ENCODE assay signal across 24 cellular contexts in genomic region chr1:53319296-53320101, GRCh38. TPM values are rescaled to one million over a fixed set of nuclear protein-coding genes. Genes with fewer than 3 reads are reported as not detected.
DNase-seq lines count a peak whose midpoint lies in the region; ATAC-seq and TF ChIP-seq lines count a peak whose summit lies in the region.
"Had no signal": no experiment of that assay in that cellular context is flagged by ENCODE, and none has a peak within 500 bp of the region (broad histone marks: within the 10 kb centered on the region; RNA-seq: fewer than 3 reads in every experiment).

No MANE protein-coding gene starts in this region.

- H2BK120ac ChIP-seq in mesendoderm (ENCODE audit: low read depth, low read length) = no peak overlapping the region

- in situ Hi-C loops in G401 (cut with HindIII; ENCODE audit: low sequenced_read_pairs) = no loop called here

- H3K36me3 Mint-ChIP-seq in activated naive CD8-positive, alpha-beta T cell treated with anti-CD3 and anti-CD28 coated beads, Interleukin-2, amount 50 U/mL, for 24 hours (ENCODE audit: low read depth) = peaks cover 46% of the 10 kb centered on the region
- H3K36me3 Mint-ChIP-seq: naive B cell had no signal

- intact Hi-C loops in lower lobe of right lung (cut with DNase I) = no loop called here
- intact Hi-C loops in right lobe of liver (cut with DNase I) = no loop called here

- H3K4me2 ChIP-seq in BLaER1 treated with 17β-estradiol and CSF1 and Interleukin-3, amounts not matched to agents 10 nM and 100 nM = peak overlapping the region; percentile 3 to 99 (median 97); a peak in 19 of 22 replicates
- no peak overlapping the region for H3K4me2 ChIP-seq in mesendoderm (ENCODE audit: low read length)

- peaks cover 85 to 100% (median 100%) of the 10 kb centered on the region in 10 experiments for H3K4me1 ChIP-seq in BLaER1 treated with 17β-estradiol and CSF1 and Interleukin-3, amounts not matched to agents 10 nM and 100 nM
- H3K4me1 ChIP-seq in lower lobe of right lung (peaks cover 6% of the 10 kb centered on the region), right lobe of liver (no peaks in the 10 kb centered on the region), mesendoderm (ENCODE audit: control insufficient read depth, low read depth, low read length) (peaks cover 11% of the 10 kb centered on the region)
- H3K4me1 ChIP-seq: foreskin keratinocyte, parathyroid adenoma had no signal

- H3K9ac ChIP-seq in BLaER1 treated with 17β-estradiol and CSF1 and Interleukin-3, amounts not matched to agents 10 nM and 100 nM = peak overlapping the region in 6 of 11 experiments; percentile 4 to 54 (median 22); a peak in 5 of 22 replicates
- H3K9ac ChIP-seq in mesendoderm (ENCODE audit: low read length) = no peak overlapping the region
- H3K9ac ChIP-seq: parathyroid adenoma had no signal

- H3K4me3 ChIP-seq in BLaER1 treated with 17β-estradiol and CSF1 and Interleukin-3, amounts not matched to agents 10 nM and 100 nM = no peak overlapping the region
- H3K4me3 ChIP-seq in lower lobe of right lung (no peak overlapping the region), right lobe of liver (no peak overlapping the region), mesendoderm (ENCODE audit: low read length) (no peak overlapping the region)
- H3K4me3 ChIP-seq: MG63, tibial artery had no signal

- H4K5ac ChIP-seq in mesendoderm (ENCODE audit: low read length) = no peak overlapping the region

- no peaks in the 10 kb centered on the region for H3K9me3 Mint-ChIP-seq in activated naive CD8-positive, alpha-beta T cell treated with anti-CD3 and anti-CD28 coated beads, Interleukin-2, amount 50 U/mL, for 24 hours
- H3K9me3 Mint-ChIP-seq: CD4-positive, alpha-beta T cell; IgD-negative memory B cell; naive B cell; stimulated activated naive B cell treated with anti-CD40 and anti-IgM and Interleukin-4, amounts not matched to agents 10 μg/mL and 1 μg/mL and 100 μg/mL, for 72 hours had no signal

- DNase-seq in G401 (ENCODE audit: low spot score) (peak; percentile 47), NCI-H69 (lab: John Stamatoyannopoulos, UW) (peak; percentile 85), lower lobe of right lung (peak; percentile 24), T-helper 9 cell (no peak), right lobe of liver (no peak), mesendoderm (no peak)
- DNase-seq in activated naive CD8-positive, alpha-beta T cell treated with anti-CD3 and anti-CD28 coated beads, Interleukin-2, amount 50 U/mL, for 24 hours = no peak
- DNase-seq: activated naive CD4-positive, alpha-beta T cell treated with anti-CD3 and anti-CD28 coated beads, Interleukin-2, amount 50 U/mL, for 16 hours; activated T-cell treated with anti-CD3 and anti-CD28 coated beads, Interleukin-2, amount 50 U/mL, for 48 hours; CD4-positive, alpha-beta T cell; central memory CD4-positive, alpha-beta T cell; DND-41; foreskin keratinocyte; GOT3; hippocampal formation; mammary epithelial cell; MG63; naive B cell; NCI-H1930; stimulated activated naive B cell treated with anti-CD40 and anti-IgM and Interleukin-4, amounts not matched to agents 10 μg/mL and 1 μg/mL and 100 μg/mL, for 72 hours; tibial artery had no signal

- no peak overlapping the region for H2AK5ac ChIP-seq in mesendoderm (ENCODE audit: low read length)

- peaks cover 60% of the 10 kb centered on the region for H3K79me2 ChIP-seq in mesendoderm (ENCODE audit: control insufficient read depth, insufficient read depth, low read length)
- H3K79me2 ChIP-seq: parathyroid adenoma had no signal

- H3K36me3 ChIP-seq in BLaER1 treated with 17β-estradiol and CSF1 and Interleukin-3, amounts not matched to agents 10 nM and 100 nM = peaks cover 0 to 78% (median 59%) of the 10 kb centered on the region in 11 experiments; a peak in 18 of 22 replicates
- H3K36me3 ChIP-seq in lower lobe of right lung = no peaks in the 10 kb centered on the region
- H3K36me3 ChIP-seq in right lobe of liver = no peaks in the 10 kb centered on the region
- H3K36me3 ChIP-seq in mesendoderm (ENCODE audit: control insufficient read depth, insufficient read depth, low read length) = peaks cover 34% of the 10 kb centered on the region
- H3K36me3 ChIP-seq: tibial artery had no signal

- H3K79me1 ChIP-seq in mesendoderm (ENCODE audit: low read length) = peaks cover 60% of the 10 kb centered on the region

- H3K4me3 Mint-ChIP-seq in activated naive CD8-positive, alpha-beta T cell treated with anti-CD3 and anti-CD28 coated beads, Interleukin-2, amount 50 U/mL, for 24 hours = no peak overlapping the region
- H3K4me3 Mint-ChIP-seq: CD4-positive, alpha-beta T cell; IgD-negative memory B cell; naive B cell; stimulated activated naive B cell treated with anti-CD40 and anti-IgM and Interleukin-4, amounts not matched to agents 10 μg/mL and 1 μg/mL and 100 μg/mL, for 72 hours had no signal

- no peaks in the 10 kb centered on the region for H3K9me3 ChIP-seq in BLaER1 treated with 17β-estradiol and CSF1 and Interleukin-3, amounts not matched to agents 10 nM and 100 nM (replicated peaks in 1 of 11)
- H3K9me3 ChIP-seq in lower lobe of right lung (no peaks in the 10 kb centered on the region), right lobe of liver (no peaks in the 10 kb centered on the region)
- H3K9me3 ChIP-seq: MG63, tibial artery had no signal

- no peak overlapping the region for H2BK5ac ChIP-seq in mesendoderm (ENCODE audit: low read length)

- no peaks in the 10 kb centered on the region for H3K27me3 ChIP-seq in BLaER1 treated with 17β-estradiol and CSF1 and Interleukin-3, amounts not matched to agents 10 nM and 100 nM
- H3K27me3 ChIP-seq in lower lobe of right lung (ENCODE audit: low read depth) (no peaks in the 10 kb centered on the region), right lobe of liver (no peaks in the 10 kb centered on the region), mesendoderm (ENCODE audit: insufficient read depth, low read length, poor library complexity) (no peaks in the 10 kb centered on the region)
- H3K27me3 ChIP-seq: foreskin keratinocyte, MG63, tibial artery had no signal

- TF ChIP-seq POLR2A in right lobe of liver (IDR thresholded peaks at IDR 0.05) = no peak

- H3K4me1 Mint-ChIP-seq in activated naive CD8-positive, alpha-beta T cell treated with anti-CD3 and anti-CD28 coated beads, Interleukin-2, amount 50 U/mL, for 24 hours = peaks cover 10% of the 10 kb centered on the region

- H3K27ac ChIP-seq in BLaER1 treated with 17β-estradiol and CSF1 and Interleukin-3, amounts not matched to agents 10 nM and 100 nM = peak overlapping the region in 2 of 11 experiments; percentile 5; a peak in 2 of 22 replicates
- H3K27ac ChIP-seq in lower lobe of right lung = no peak overlapping the region
- H3K27ac ChIP-seq in right lobe of liver = no peak overlapping the region
- H3K27ac ChIP-seq in mesendoderm (ENCODE audit: low read depth, low read length) = no peak overlapping the region
- H3K27ac ChIP-seq: foreskin keratinocyte, parathyroid adenoma, tibial artery had no signal

- H4K20me1 ChIP-seq in BLaER1 treated with 17β-estradiol and CSF1 and Interleukin-3, amounts not matched to agents 10 nM and 100 nM = peaks cover 0 to 100% (median 97%) of the 10 kb centered on the region in 11 experiments; a peak in 18 of 22 replicates

- ATAC-seq in lower lobe of right lung (no peak), right lobe of liver (no peak)
- ATAC-seq in activated naive CD8-positive, alpha-beta T cell treated with anti-CD3 and anti-CD28 coated beads, Interleukin-2, amount 50 U/mL, for 24 hours = no peak
- ATAC-seq: foreskin keratinocyte; stimulated activated naive B cell treated with anti-CD40 and anti-IgM and Interleukin-4, amounts not matched to agents 10 μg/mL and 1 μg/mL and 100 μg/mL, for 72 hours had no signal

- no peak overlapping the region for H3K23ac ChIP-seq in mesendoderm (ENCODE audit: low read length)

- TF ChIP-seq CTCF in lower lobe of right lung (IDR thresholded peaks at IDR 0.05) (no peak), right lobe of liver (IDR thresholded peaks at IDR 0.05) (no peak)

- H4K8ac ChIP-seq in mesendoderm (ENCODE audit: low read depth, low read length) = no peak overlapping the region

- H2BK15ac ChIP-seq in mesendoderm (replicated peaks; ENCODE audit: low read depth) = no peak overlapping the region

- 40% methylated on average over 1 of the region's 20 CpGs for WGBS in right lobe of liver (ENCODE audit: insufficient coverage, low coverage, low lambda C conversion rate, missing lambda C conversion rate)
- WGBS in mesendoderm (ENCODE audit: extremely low coverage, insufficient coverage, low lambda C conversion rate) = no CpG with 5 or more reads among the region's 20 CpGs

- H3K4ac ChIP-seq in mesendoderm (ENCODE audit: low read depth, low read length) = no peak overlapping the region

- no peaks in the 10 kb centered on the region for H3K27me3 Mint-ChIP-seq in activated naive CD8-positive, alpha-beta T cell treated with anti-CD3 and anti-CD28 coated beads, Interleukin-2, amount 50 U/mL, for 24 hours
- H3K27me3 Mint-ChIP-seq: CD4-positive, alpha-beta T cell; IgD-negative memory B cell; stimulated activated naive B cell treated with anti-CD40 and anti-IgM and Interleukin-4, amounts not matched to agents 10 μg/mL and 1 μg/mL and 100 μg/mL, for 72 hours had no signal

- H3K27ac Mint-ChIP-seq in activated naive CD8-positive, alpha-beta T cell treated with anti-CD3 and anti-CD28 coated beads, Interleukin-2, amount 50 U/mL, for 24 hours = no peak overlapping the region
- H3K27ac Mint-ChIP-seq: CD4-positive, alpha-beta T cell; stimulated activated naive B cell treated with anti-CD40 and anti-IgM and Interleukin-4, amounts not matched to agents 10 μg/mL and 1 μg/mL and 100 μg/mL, for 72 hours had no signal

- H3K56ac ChIP-seq in mesendoderm (ENCODE audit: low read length) = no peak overlapping the region

- no peak overlapping the region for H3K18ac ChIP-seq in mesendoderm (ENCODE audit: low read length)

RNA-seq across cellular contexts. Expression of gene LRP8, which starts 8.4 kb away (rescaled TPM):
- total RNA-seq in G401 (2014; rRNA removed; shearing (Covaris generic)) = 7.0 and 8.0 TPM in 2 replicates
- total RNA-seq in lower lobe of right lung = 9.2 TPM
- total RNA-seq in right lobe of liver = 1 to 10 TPM in 2 of 6 experiments, under 1 TPM in 4; 0.21 to 1.2 (median 0.56) TPM
- polyA plus RNA-seq in mesendoderm (2013, experiment 1 of 2) = 54.5 TPM
- 55.5 TPM for polyA plus RNA-seq in mesendoderm (2013, experiment 2 of 2)

Comparison
In these comparisons a context has a peak if more than half of its experiments do, and no peak if none do; other contexts are left out.
1. DNase-seq: peak in G401 (single experiment), NCI-H69 (single experiment) and lower lobe of right lung (single experiment); none in activated naive CD8-positive, alpha-beta T cell treated with anti-CD3 and anti-CD28 coated beads, Interleukin-2, amount 50 U/mL, for 24 hours (single experiment), T-helper 9 cell (single experiment), right lobe of liver (0 of 3) and mesendoderm (single experiment).